19 cellular contexts compared by ENCODE assay signal in the genomic region with DNA sequence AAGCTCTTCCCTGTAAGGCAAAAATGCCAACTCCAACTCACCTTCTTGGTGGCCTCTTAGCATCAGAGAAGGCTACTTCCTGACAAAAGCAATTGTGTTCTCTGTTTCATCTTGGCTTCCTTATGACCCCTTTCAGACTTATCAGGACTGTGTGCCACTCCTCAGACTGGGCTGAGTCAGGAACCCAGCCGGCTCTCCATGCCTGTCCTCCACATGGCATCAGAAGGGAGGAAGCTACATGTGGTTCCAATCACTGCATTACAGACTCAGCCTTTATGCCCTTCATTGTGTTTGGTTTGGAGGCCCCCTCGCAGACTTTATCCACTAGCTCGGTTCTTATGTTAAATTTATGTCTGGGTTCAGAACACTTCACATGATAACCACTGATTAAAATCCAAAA.
"Had no signal": no experiment of that assay in that cellular context is flagged by ENCODE, and none has a peak within 500 bp of the region (broad histone marks: within the 10 kb centered on the region; RNA-seq: fewer than 3 reads in every experiment).

No MANE protein-coding gene starts in this region.

- H3K4me1 ChIP-seq: SJCRH30 had no signal

- H3K27ac ChIP-seq: SJCRH30 had no signal

- H3K27me3 ChIP-seq: MG63, SJCRH30 had no signal

- H3K4me3 ChIP-seq: MG63, SJCRH30 had no signal

- H3K9me3 ChIP-seq: MG63, SJCRH30 had no signal

- DNase-seq: IMR-90, Karpas-422, KG1, MG63, NCI-H1092, NCI-H1105 treated with DMSO at 0.1 percent for 48 hours, NCI-H1417 treated with DMSO at 0.1 percent for 48 hours, NCI-H187, NCI-H2029, NCI-H2081 treated with DMSO at 0.1 percent for 48 hours, NCI-H2171, NCI-H226, NCI-H446, NCI-H510A, NCI-H524 treated with DMSO at 0.1 percent for 48 hours, NCI-H69, NCI-H774, SHP77 treated with DMSO at 0.1 percent for 48 hours, SJCRH30 had no signal

- H3K36me3 ChIP-seq: MG63, SJCRH30 had no signal
